Comparison of ENCODE assay signal across 1 cellular context in the genomic region with DNA sequence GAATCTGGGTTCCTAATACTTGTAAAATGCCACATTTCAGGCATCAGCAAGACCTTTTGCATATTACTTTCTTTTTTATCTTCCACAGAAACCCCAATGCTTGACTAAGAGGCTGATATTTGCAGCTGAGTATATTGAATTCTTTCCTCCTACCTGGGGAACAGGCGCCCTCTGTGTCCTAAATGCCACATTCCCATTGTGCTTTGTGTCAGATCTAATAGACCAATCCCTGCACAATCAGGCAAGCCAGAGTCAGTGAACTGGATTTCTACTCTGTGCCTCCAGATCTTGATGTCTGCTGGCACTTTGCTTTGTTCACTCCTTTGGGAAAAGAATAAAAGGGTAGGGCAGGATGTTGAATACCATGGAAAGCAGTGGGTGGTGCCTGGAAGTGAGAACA.
TF ChIP-seq lines count a peak whose summit lies in the region.

No MANE protein-coding gene starts in this region.

TF ChIP-seq in HepG2, 621 proteins besides CTCF, POLR2A, EP300 and RAD21:
- TF ChIP-seq ZFP62 (CRISPR knock-in tag; IDR thresholded peaks at IDR 0.05) = no peak
- no peak for TF ChIP-seq SMC3 (IDR thresholded peaks at IDR 0.05; ENCODE audit: low read length)
- TF ChIP-seq STAG1 (CRISPR knock-in tag; IDR thresholded peaks at IDR 0.05) = peak; percentile 43
- no peak for TF ChIP-seq KLF12 (CRISPR knock-in tag; IDR thresholded peaks at IDR 0.05; ENCODE audit: borderline replicate concordance)
